Comparison of ENCODE assay signal across 8 cellular contexts in the genomic region with DNA sequence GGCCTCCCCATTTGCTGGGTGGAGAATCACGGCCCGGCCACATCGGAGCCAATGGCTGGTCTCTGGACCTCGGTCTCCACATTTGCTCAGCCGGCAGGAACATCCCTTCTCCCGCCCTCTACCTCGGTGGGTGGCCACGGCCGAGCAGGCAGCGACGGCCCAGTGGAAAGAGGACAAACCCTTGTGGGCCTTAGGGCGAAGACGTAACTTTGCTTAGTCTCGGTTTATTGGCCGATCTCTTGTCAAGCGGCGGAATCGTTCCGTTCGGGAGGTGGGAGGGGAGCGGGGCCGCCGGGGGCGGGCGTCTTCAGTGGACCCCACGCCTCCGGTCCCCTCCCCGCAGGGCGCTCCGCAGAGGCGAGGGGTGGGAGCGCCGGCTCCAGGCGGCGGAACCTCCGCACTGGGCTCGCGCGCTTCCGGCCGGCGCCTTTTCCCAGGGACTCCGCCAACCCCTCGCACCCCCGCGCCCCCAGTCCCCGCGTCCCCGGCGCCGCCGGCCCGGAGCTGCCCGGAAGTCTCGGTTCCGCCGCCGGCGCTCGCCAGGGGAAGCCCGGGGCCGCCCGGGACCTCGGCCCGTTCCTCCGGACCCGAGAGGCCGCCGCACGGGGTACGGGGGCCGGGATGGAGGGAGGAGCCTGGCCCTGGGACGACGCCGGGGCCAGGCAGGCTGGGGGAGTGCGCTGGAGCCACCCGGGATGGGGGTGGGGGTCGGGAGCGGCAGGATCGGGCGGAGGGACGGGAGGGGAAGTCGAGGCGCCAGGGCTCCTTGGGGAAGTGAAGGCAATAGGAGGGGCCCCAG. TPM values are rescaled to one million over a fixed set of nuclear protein-coding genes. Genes with fewer than 3 reads are reported as not detected.
A peak's percentile ranks its signal among the peaks of the same experiment; 100 is the strongest.
DNase-seq lines count a peak whose midpoint lies in the region; ATAC-seq, FAIRE-seq and TF ChIP-seq lines count a peak whose summit lies in the region.

Gene ZNF580, plus strand, starts transcription at position 426 of the 799 bp plus-strand sequence. CDS start 1,507 bp downstream, outside the sequence.

- H3K4me1 ChIP-seq in Caco-2 (peaks cover 13% of the 10 kb centered on the region), mesodermal cell (ENCODE audit: control insufficient read depth, insufficient read depth, low read length, poor library complexity, severe bottlenecking) (peaks cover 20% of the 10 kb centered on the region)

- BruUV-seq in Caco-2 (replicated peaks; lab: Mats Ljungman, UMichigan), result no TSS peak

- no peaks in the 10 kb centered on the region for H3K9me3 Mint-ChIP-seq in Caco-2 (ENCODE audit: unreplicated experiment)

- no peak for FAIRE-seq in H54 (lab: Jason Lieb, UNC)

- intact Hi-C loops in Caco-2 (cut with micrococcal nuclease; ENCODE audit: unreplicated experiment), result loop anchor here (1.0 to 2.0 kb wide), 2 partner anchors 8 to 14 kb away; partner anchors contain the start of gene U2AF2

- no peaks in the 10 kb centered on the region for H3K27me3 Mint-ChIP-seq in Caco-2 (ENCODE audit: insufficient read depth, unreplicated experiment)

- H3K27ac Mint-ChIP-seq in Caco-2 (ENCODE audit: unreplicated experiment), result peak within 1 kb of the TSS; percentile 95

- H3K36me3 ChIP-seq in Caco-2 (ENCODE audit: control insufficient read depth, insufficient read depth, low read length), result 0 out of 2 replicates have a peak, but pooled peaks cover 2% of the 10 kb centered on the region
- peaks cover 33% of the 10 kb centered on the region for H3K36me3 ChIP-seq in mesodermal cell (ENCODE audit: control insufficient read depth, insufficient read depth, low read length)

- H3K4me1 Mint-ChIP-seq in Caco-2 (ENCODE audit: low read depth, unreplicated experiment), result peaks cover 47% of the 10 kb centered on the region

- no peak for ATAC-seq in HG03280 (IDR thresholded peaks at IDR 0.05; ENCODE audit: unreplicated experiment)

- no peaks in the 10 kb centered on the region for H3K27me3 ChIP-seq in Caco-2 (replicated peaks; ENCODE audit: control insufficient read depth, insufficient read depth, low read length)

- H3K4me3 ChIP-seq in Caco-2 (ENCODE audit: low read depth, low read length) (peak within 1 kb of the TSS; percentile 84), epithelial cell of esophagus (ENCODE audit: low read length) (peak within 1 kb of the TSS; percentile 80), mesodermal cell (ENCODE audit: extremely low read depth, insufficient read depth, low read length, poor library complexity, severe bottlenecking) (peak within 1 kb of the TSS; percentile 91)

- H3K9me3 ChIP-seq in Caco-2 (no peaks in the 10 kb centered on the region), mesodermal cell (ENCODE audit: control insufficient read depth, low read length) (no peaks in the 10 kb centered on the region)

- 1 to 3% methylated on average over 45 to 65 of the region's 84 CpGs for WGBS in mesodermal cell (ENCODE audit: insufficient coverage in 2 of 2), 2 experiments

- peak within 1 kb of the TSS; percentile 86 for H3K4me3 Mint-ChIP-seq in Caco-2 (ENCODE audit: unreplicated experiment)

- peak; percentile 42; the same call in 1 of the 2 replicates for TF ChIP-seq POLR2A in H54 (IDR thresholded peaks at IDR 0.05; ENCODE audit: low read depth, low read length)

- DNase-seq in Caco-2 (peak; percentile 82 to 85), H54 (ENCODE audit: insufficient read length, low spot score) (peak; percentile 94), NCI-H526 treated with DMSO at 0.1 percent for 48 hours (lab: John Stamatoyannopoulos, UW) (peak; percentile 55), activated T-cell treated with anti-CD3 and anti-CD28 coated beads for 24 hours (ENCODE audit: low read depth) (peak; percentile 59), epithelial cell of esophagus (ENCODE audit: low read depth) (peak; percentile 59)
- peak; percentile 23 to 68 (median 54) for DNase-seq in stimulated activated naive CD4-positive, alpha-beta T cell (lab: John Stamatoyannopoulos, UW)

- TF ChIP-seq CTCF in Caco-2 (IDR thresholded peaks at IDR 0.05; ENCODE audit: insufficient read depth in 1 of 2, low read depth in 1 of 2, low read length in 1 of 2, severe bottlenecking in 1 of 2, unreplicated experiment in 1 of 2) (no peak), epithelial cell of esophagus (IDR thresholded peaks at IDR 0.05; ENCODE audit: insufficient read depth, low read depth, low read length, missing control alignments) (no peak)

- peak within 1 kb of the TSS; percentile 79 for H3K27ac ChIP-seq in mesodermal cell (ENCODE audit: low read depth, low read length, severe bottlenecking)

- POLR2A ChIA-PET in Caco-2 (lab: Charles Lee), result interaction anchor here (0.6 to 1.0 kb wide), 8 partner anchors 9 to 660 kb away, joined by 3 to 8 read pairs (median 4); partner anchors contain the start of genes FIZ1, ISOC2, U2AF2 and ZNF784

- H3K36me3 Mint-ChIP-seq in Caco-2 (ENCODE audit: insufficient read depth, unreplicated experiment), result peaks cover 93% of the 10 kb centered on the region

- CTCF ChIA-PET in Caco-2 (lab: Charles Lee), result interaction anchor here (0.6 to 1.0 kb wide), 12 partner anchors 9 to 560 kb away, joined by 3 to 21 read pairs (median 4); partner anchors contain the start of genes ISOC2, U2AF2 and ZNF784

RNA-seq across cellular contexts. Expression of gene ZNF580, which starts in this region (rescaled TPM):
- total RNA-seq in Caco-2 (2022), result 38.5 and 41.4 TPM in 2 replicates
- polyA plus RNA-seq in mesodermal cell (2013, experiment 1 of 2), result 37.5 TPM
- 29.0 TPM for polyA plus RNA-seq in mesodermal cell (2013, experiment 2 of 2)
